In genomic region chr5:154421868-154422267, GRCh38 we compare ENCODE assay signal across 9 cellular contexts. TPM values are rescaled to one million over a fixed set of nuclear protein-coding genes. Genes with fewer than 3 reads are reported as not detected.
DNase-seq lines count a peak whose midpoint lies in the region; ATAC-seq, FAIRE-seq and TF ChIP-seq lines count a peak whose summit lies in the region.
"Had no signal": no experiment of that assay in that cellular context is flagged by ENCODE, and none has a peak within 500 bp of the region (broad histone marks: within the 10 kb centered on the region; RNA-seq: fewer than 3 reads in every experiment).

No MANE protein-coding gene starts in this region.

- H3K9me3 Mint-ChIP-seq in MCF 10A (ENCODE audit: unreplicated experiment): peaks cover 26% of the 10 kb centered on the region

- H3K4me1 ChIP-seq in breast epithelium (no peaks in the 10 kb centered on the region), H1 (replicated peaks in 1 of 4; ENCODE audit: control insufficient read depth in 3 of 4, insufficient read depth in 4 of 4, low read length in 3 of 4) (peaks cover 0 to 4% (median 0%) of the 10 kb centered on the region in 4 experiments; a peak in 1 of 7 replicates)

- no peaks in the 10 kb centered on the region for H3K79me1 ChIP-seq in H1 (ENCODE audit: low read depth, low read length)

- intact Hi-C loops in MCF 10A (cut with micrococcal nuclease) (loop anchor here (1.0 kb wide), 2 partner anchors 188 to 218 kb away; no protein-coding TSS in a partner anchor), breast epithelium (cut with DNase I; ENCODE audit: low total_unique reads) (no loop called here)

- TF ChIP-seq CTCF in MCF 10A (IDR thresholded peaks at IDR 0.05; ENCODE audit: unreplicated experiment): peak; percentile 24
- no peak for TF ChIP-seq CTCF in breast epithelium (IDR thresholded peaks at IDR 0.05)
- TF ChIP-seq CTCF in H1 (IDR thresholded peaks at IDR 0.05; ENCODE audit: control extremely low read depth in 1 of 3, insufficient read depth in 1 of 3, low read depth in 1 of 3, low read length in 3 of 3): peak; percentile 71 to 83 (median 77)

- H3K56ac ChIP-seq in H1 (replicated peaks; ENCODE audit: insufficient read length, low read depth, low read length): no peak overlapping the region

- no peak for FAIRE-seq in H1 (lab: Jason Lieb, UNC)

- H3K27me3 Mint-ChIP-seq in MCF 10A (ENCODE audit: insufficient read depth, unreplicated experiment): no peaks in the 10 kb centered on the region

- no peak overlapping the region for H2BK15ac ChIP-seq in H1 (ENCODE audit: low read length)

- no peak overlapping the region for H4K8ac ChIP-seq in H1 (ENCODE audit: extremely low read depth, insufficient read depth, low read length)

- H2AK5ac ChIP-seq in H1 (ENCODE audit: low read depth, low read length): no peak overlapping the region

- H3K23ac ChIP-seq in H1 (ENCODE audit: insufficient read length): no peak overlapping the region

- H4K20me1 ChIP-seq in H1 (replicated peaks in 1 of 2; ENCODE audit: control insufficient read depth in 1 of 2, insufficient read depth in 2 of 2, low read length in 2 of 2): no peaks in the 10 kb centered on the region

- no peak overlapping the region for H3K9ac ChIP-seq in H1 (replicated peaks in 1 of 4; ENCODE audit: extremely low read depth in 1 of 4, low read depth in 3 of 4, low read length in 3 of 4)

- no peaks in the 10 kb centered on the region for H3K4me1 Mint-ChIP-seq in MCF 10A (ENCODE audit: insufficient read depth, unreplicated experiment)

- peaks cover 30% of the 10 kb centered on the region for H3K36me3 Mint-ChIP-seq in MCF 10A (ENCODE audit: insufficient read depth, unreplicated experiment)

- no peak for ATAC-seq in GM21367 (IDR thresholded peaks at IDR 0.05; ENCODE audit: unreplicated experiment)
- no peak for ATAC-seq in GM18868 (IDR thresholded peaks at IDR 0.05; ENCODE audit: unreplicated experiment)

- H3K36me3 ChIP-seq in breast epithelium: no peaks in the 10 kb centered on the region
- H3K36me3 ChIP-seq in H1 (ENCODE audit: control insufficient read depth in 2 of 4, insufficient read depth in 4 of 4, low read length in 3 of 4): no peaks in the 10 kb centered on the region; a peak in 1 of 8 replicates

- H3K4me2 ChIP-seq in H1 (ENCODE audit: insufficient read depth in 1 of 2, low read depth in 2 of 2, low read length in 2 of 2): no peak overlapping the region

- no peak overlapping the region for H2BK5ac ChIP-seq in H1 (ENCODE audit: low read depth, low read length)

- POLR2A ChIA-PET in MCF 10A (lab: Yijun Ruan, JAX) (interaction anchor here (0.7 to 1.9 kb wide), 6 partner anchors 10 to 820 kb away, joined by 3 to 8 read pairs (median 4); no protein-coding TSS in a partner anchor), H1 (lab: Charles Lee; ENCODE audit: partially characterized antibody) (interaction anchor here (1.0 to 1.3 kb wide), 2 partner anchors 9 to 99 kb away, joined by 3 read pairs; no protein-coding TSS in a partner anchor)

- no peak overlapping the region for H3K14ac ChIP-seq in H1 (ENCODE audit: insufficient read length)

- H3K9me3 ChIP-seq in breast epithelium (no peaks in the 10 kb centered on the region), H1 (ENCODE audit: insufficient read depth in 2 of 2, low read depth in 1 of 2, low read length in 1 of 2) (no peaks in the 10 kb centered on the region)

- 0 out of 2 replicates have a peak, but pooled peaks cover 2% of the 10 kb centered on the region for H3K23me2 ChIP-seq in H1 (ENCODE audit: low read depth, low read length)

- CTCF ChIA-PET in MCF 10A (lab: Yijun Ruan, JAX) (interaction anchor here (0.7 to 6.9 kb wide), 16 partner anchors 10 to 380 kb away, joined by 3 to 65 read pairs (median 6); no protein-coding TSS in a partner anchor), H1 (lab: Charles Lee; ENCODE audit: partially characterized antibody) (interaction anchor here (0.7 to 5.3 kb wide), 44 partner anchors 9 to 451 kb away, joined by 3 to 42 read pairs (median 5); no protein-coding TSS in a partner anchor)

- no peak overlapping the region for H2BK120ac ChIP-seq in H1 (replicated peaks; ENCODE audit: low read depth, low read length)

- no peak overlapping the region for H3K4me3 Mint-ChIP-seq in MCF 10A (ENCODE audit: unreplicated experiment)

- no peak overlapping the region for H3K4ac ChIP-seq in H1 (replicated peaks; ENCODE audit: insufficient read length, low read depth, low read length)

- H2BK20ac ChIP-seq in H1 (ENCODE audit: low read length): no peak overlapping the region

- H3K27me3 ChIP-seq in breast epithelium (no peaks in the 10 kb centered on the region), H1 (replicated peaks in 1 of 4; ENCODE audit: control insufficient read depth in 3 of 4, extremely low read depth in 1 of 4, insufficient read depth in 3 of 4, low read length in 3 of 4) (no peaks in the 10 kb centered on the region)

- H3K4me3 ChIP-seq in breast epithelium (no peak overlapping the region), H1 (ENCODE audit: extremely low read depth in 1 of 4, insufficient read depth in 2 of 4, low read depth in 3 of 4, low read length in 4 of 4) (no peak overlapping the region)

- TF ChIP-seq EP300 in H1 (IDR thresholded peaks at IDR 0.05; ENCODE audit: borderline replicate concordance in 1 of 2, low read depth in 2 of 2, low read length in 2 of 2): no peak

- no TSS peak for BruUV-seq in MCF 10A (replicated peaks; lab: Mats Ljungman, UMichigan)

- no peak for TF ChIP-seq POLR2A in breast epithelium (IDR thresholded peaks at IDR 0.05)
- no peak for TF ChIP-seq POLR2A in H1 (IDR thresholded peaks at IDR 0.05; ENCODE audit: control extremely low read depth in 1 of 2, low read depth in 2 of 2, low read length in 2 of 2)

- peak; percentile 45 for DNase-seq in MCF 10A (ENCODE audit: unreplicated experiment)
- no peak for DNase-seq in breast epithelium (ENCODE audit: low spot score in 2 of 2)
- peak; percentile 60 for DNase-seq in NAMALWA (ENCODE audit: low spot score)
- DNase-seq in H1 (ENCODE audit: low read depth in 1 of 2, low spot score in 2 of 2): no peak
- DNase-seq in stimulated activated CD8-positive, alpha-beta memory T cell treated with anti-CD3 and anti-CD28 coated beads, Interleukin-4, amount 100 ng/mL, for 48 hours: peak; percentile 46
- DNase-seq in retina: no peak

- H4K5ac ChIP-seq in H1 (ENCODE audit: insufficient read length, low read depth, low read length): no peak overlapping the region

- H3K27ac Mint-ChIP-seq in MCF 10A (ENCODE audit: low read depth, unreplicated experiment): no peak overlapping the region

- H3K27ac ChIP-seq in breast epithelium (no peak overlapping the region), H1 (ENCODE audit: low read depth, low read length) (no peak overlapping the region)

- H2BK12ac ChIP-seq in H1 (ENCODE audit: low read depth, low read length): no peak overlapping the region

- H4K91ac ChIP-seq in H1 (replicated peaks; ENCODE audit: insufficient read length, low read length): no peak overlapping the region

- TF ChIP-seq RAD21 in H1 (IDR thresholded peaks at IDR 0.05 in 1 of 2, conservative IDR thresholded peaks at IDR 0.05 in 1 of 2; ENCODE audit: low read depth in 2 of 2, low read length in 2 of 2): peak; percentile 87 to 88

- no peaks in the 10 kb centered on the region for H3K79me2 ChIP-seq in H1 (ENCODE audit: control insufficient read depth in 1 of 2, insufficient read depth in 2 of 2, low read length in 2 of 2)

- no peak overlapping the region for H3K18ac ChIP-seq in H1 (ENCODE audit: extremely low read depth, low read length)

- 71% methylated on average over 1 of the region's 1 CpG; no CpG with 5 or more reads in 1 of the 2 experiments for WGBS in H1 (ENCODE audit: extremely low coverage in 1 of 2, insufficient coverage in 1 of 2, insufficient read length in 1 of 2, insufficient replicate concordance in 2 of 2, low coverage in 1 of 2, low lambda C conversion rate in 2 of 2, missing lambda C conversion rate in 1 of 2), 2 experiments

- no peak overlapping the region for H2AFZ ChIP-seq in H1 (ENCODE audit: low read length)

TF ChIP-seq in H1, 55 proteins besides CTCF, POLR2A, EP300 and RAD21 (continues in another document):
- TF ChIP-seq CHD1 (IDR thresholded peaks at IDR 0.05; ENCODE audit: low read depth, low read length) (no peak), MAX (IDR thresholded peaks at IDR 0.05) (no peak), CREB1 (IDR thresholded peaks at IDR 0.05) (no peak), SP2 (IDR thresholded peaks at IDR 0.05; ENCODE audit: low read length) (no peak), GABPA (IDR thresholded peaks at IDR 0.05; ENCODE audit: borderline replicate concordance, insufficient read depth, low read length) (no peak), E2F6 (IDR thresholded peaks at IDR 0.05) (no peak), BRCA1 (IDR thresholded peaks at IDR 0.05; ENCODE audit: low read depth, low read length) (no peak)

RNA-seq across cellular contexts. Expression of gene SAP30L, which starts 23.9 kb away (rescaled TPM):
- total RNA-seq in MCF 10A (2022) (45.9 and 50.5 TPM in 2 replicates), breast epithelium (10 to 100 TPM; 29.7 to 54.4 (median 43.7) TPM)
- total RNA-seq in H1 (2021; fragmentation: NEBNext Ultra II Directional; extraction: Animal tissue kit (Norgen Biotek cat#: 25700)): 26.3 and 31.5 TPM in 2 replicates
- polyA plus RNA-seq in H1 (2011; rRNA removed): 8.3 and 12.2 TPM in 2 replicates
- 13.4 TPM for polyA plus RNA-seq in H1 (2011; cell fraction: cytosol; rRNA removed)
- 13.6 TPM for polyA plus RNA-seq in H1 (2011; cell fraction: nucleus; rRNA removed)
- polyA plus RNA-seq in H1 (2012, experiment 1 of 2): 18.6 to 28.7 TPM (median 21.7 TPM) in 4 replicates
- polyA plus RNA-seq in H1 (2012, experiment 2 of 2): 2.0 TPM
- 40.2 TPM for polyA plus RNA-seq in H1 (2013, experiment 1 of 2)
- polyA plus RNA-seq in H1 (2013, experiment 2 of 2): 48.2 TPM
- 12.1 and 15.0 TPM in 2 replicates for polyA minus RNA-seq in H1 (2011; rRNA and poly(A)+ RNA removed)
- 16.7 TPM for polyA minus RNA-seq in H1 (2011; cell fraction: cytosol; rRNA and poly(A)+ RNA removed)
- 10.0 TPM for polyA minus RNA-seq in H1 (2011; cell fraction: nucleus; rRNA and poly(A)+ RNA removed)

RNA-seq across cellular contexts. Expression of gene HAND1, which starts 56.2 kb away (rescaled TPM):
- not detected in 2 replicates for total RNA-seq in MCF 10A (2022)
- under 1 TPM in 2 of 3 donors, not detected in 1; 0.16 to 0.59 TPM for total RNA-seq in breast epithelium
- not detected in 2 replicates for total RNA-seq in H1 (2021; fragmentation: NEBNext Ultra II Directional; extraction: Animal tissue kit (Norgen Biotek cat#: 25700))
- 0.06 TPM in 1 of 2 replicates, not detected in the other for polyA plus RNA-seq in H1 (2011; rRNA removed)
- polyA plus RNA-seq in H1 (2011; cell fraction: cytosol; rRNA removed): not detected
- polyA plus RNA-seq in H1 (2011; cell fraction: nucleus; rRNA removed): not detected
- polyA plus RNA-seq in H1 (2012, experiment 1 of 2): 0.09 to 0.59 TPM (median 0.40 TPM) in 3 of 4 replicates, not detected in the other
- 1.2 TPM for polyA plus RNA-seq in H1 (2012, experiment 2 of 2)
- not detected for polyA plus RNA-seq in H1 (2013, experiment 1 of 2)
- not detected for polyA plus RNA-seq in H1 (2013, experiment 2 of 2)
- not detected in 2 replicates for polyA minus RNA-seq in H1 (2011; rRNA and poly(A)+ RNA removed)
- not detected for polyA minus RNA-seq in H1 (2011; cell fraction: cytosol; rRNA and poly(A)+ RNA removed)
- 0.40 TPM for polyA minus RNA-seq in H1 (2011; cell fraction: nucleus; rRNA and poly(A)+ RNA removed)
- total RNA-seq: skeletal muscle tissue had no signal

Comparison
In these comparisons a context has a peak if more than half of its experiments do, and no peak if none do; other contexts are left out.
1. DNase-seq: peak in MCF 10A (single experiment), NAMALWA (single experiment) and stimulated activated CD8-positive, alpha-beta memory T cell treated with anti-CD3 and anti-CD28 coated beads, Interleukin-4, amount 100 ng/mL, for 48 hours (single experiment); none in breast epithelium (0 of 2), H1 (0 of 2) and retina (single experiment).
2. CTCF ChIP-seq: peak in MCF 10A (single experiment) and H1 (3 of 3); none in breast epithelium (0 of 3).